ENCODE assay signal across 1 cellular context in the genomic region with DNA sequence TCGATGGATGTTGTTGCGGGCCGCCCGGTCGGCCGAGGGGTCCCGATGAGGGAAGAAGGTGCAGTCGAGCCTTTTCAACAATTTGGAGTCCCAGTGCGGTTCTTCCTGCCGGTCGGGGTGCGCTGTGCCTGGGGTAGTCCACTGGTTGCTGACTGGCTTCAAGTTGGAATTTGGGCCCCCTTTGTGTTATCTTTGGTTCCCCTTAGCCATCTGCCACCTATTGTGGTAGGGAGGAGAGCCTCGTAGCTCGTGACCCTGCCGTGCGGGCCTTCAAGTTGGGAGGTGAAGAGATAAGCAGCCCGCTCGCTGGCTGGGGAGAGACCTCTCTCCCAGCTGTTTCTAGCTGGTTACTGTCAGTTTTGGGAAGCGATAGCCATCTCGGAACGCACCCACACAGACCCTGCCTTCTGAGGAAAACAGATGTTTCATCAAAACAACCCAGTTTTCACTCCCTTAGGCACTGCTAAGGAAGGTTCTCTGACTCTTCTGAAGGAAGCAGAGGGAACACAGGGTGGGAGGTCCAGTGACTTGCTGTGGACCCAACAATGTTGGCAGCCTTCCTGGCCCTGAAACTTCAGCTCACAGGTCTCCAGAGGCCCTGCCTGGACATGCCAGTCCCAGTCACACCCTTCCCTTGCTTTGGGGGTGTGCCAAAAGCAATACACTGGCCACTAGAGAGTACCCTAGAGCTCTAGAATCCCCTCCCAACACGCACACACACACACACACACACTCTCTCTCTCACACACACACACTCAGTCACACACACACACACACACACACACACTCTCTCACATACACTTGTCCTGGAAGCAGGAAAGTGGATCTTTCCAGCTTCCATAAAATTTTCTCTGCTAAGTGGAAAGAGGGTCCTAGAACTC.
TF ChIP-seq lines count a peak whose summit lies in the region.

No MANE protein-coding gene starts in this region.

TF ChIP-seq in endothelial cell of umbilical vein, 7 proteins besides CTCF, POLR2A, EP300 and RAD21:
- no peak for TF ChIP-seq EZH2 (IDR thresholded peaks at IDR 0.05; ENCODE audit: borderline replicate concordance, low read depth, low read length, severe bottlenecking)
- peak; percentile 29 for TF ChIP-seq GATA2 (IDR thresholded peaks at IDR 0.05; ENCODE audit: insufficient read depth, insufficient read length, low read depth, low read length)
- TF ChIP-seq, protein P1, sequence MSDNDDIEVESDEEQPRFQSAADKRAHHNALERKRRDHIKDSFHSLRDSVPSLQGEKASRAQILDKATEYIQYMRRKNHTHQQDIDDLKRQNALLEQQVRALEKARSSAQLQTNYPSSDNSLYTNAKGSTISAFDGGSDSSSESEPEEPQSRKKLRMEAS (IDR thresholded peaks at IDR 0.05; ENCODE audit: insufficient read depth, insufficient read length), result no peak
- TF ChIP-seq MYC (IDR thresholded peaks at IDR 0.05; ENCODE audit: low read depth, low read length), result no peak
- no peak for TF ChIP-seq JUN (IDR thresholded peaks at IDR 0.05; ENCODE audit: borderline replicate concordance, insufficient read depth, insufficient read length, low read depth)
TF ChIP-seq in endothelial cell of umbilical vein: peak in this region for 1.
